In genomic region chr7:112080974-112081373, GRCh38 we compare ENCODE assay signal across 8 cellular contexts.
DNase-seq lines count a peak whose midpoint lies in the region; ATAC-seq and TF ChIP-seq lines count a peak whose summit lies in the region.

No MANE protein-coding gene starts in this region.

- H3K27ac ChIP-seq in caudate nucleus (ENCODE audit: low read depth, low read length): peak overlapping the region; percentile 65

- peak; percentile 34 for ATAC-seq in GM19324 (IDR thresholded peaks at IDR 0.05; ENCODE audit: low FRiP score, unreplicated experiment)
- peak; percentile 46 for ATAC-seq in HG03460 (IDR thresholded peaks at IDR 0.05; ENCODE audit: unreplicated experiment)

- no peaks in the 10 kb centered on the region for H3K27me3 Mint-ChIP-seq in nephron progenitor cell (ENCODE audit: low read depth, poor library complexity)

- POLR2A ChIA-PET in HEK293T (lab: Yijun Ruan, JAX): no interaction called here

- in situ Hi-C loops in GM13977 (cut with MboI; ENCODE audit: low pct_unique_long_range_greater_than_20kb, low sequenced_read_pairs, unreplicated experiment): no loop called here

- no peaks in the 10 kb centered on the region for H3K36me3 Mint-ChIP-seq in nephron progenitor cell (ENCODE audit: low read depth)

- H3K4me1 Mint-ChIP-seq in nephron progenitor cell: peaks cover 20% of the 10 kb centered on the region

- no peak for TF ChIP-seq CTCF in nephron progenitor cell (IDR thresholded peaks at IDR 0.05)
- no peak for TF ChIP-seq CTCF in GM13977 (IDR thresholded peaks at IDR 0.05; ENCODE audit: extremely low read depth, insufficient read depth, missing control alignments)

- no peaks in the 10 kb centered on the region for H3K9me3 Mint-ChIP-seq in nephron progenitor cell

- peak overlapping the region; percentile 55 for H3K27ac Mint-ChIP-seq in nephron progenitor cell

- peak in 4 of 61 donors; percentile 20 to 37 (median 24) for DNase-seq in caudate nucleus (lab: John Stamatoyannopoulos, UW)
- no peak for DNase-seq in nephron progenitor cell
- no peak for DNase-seq in GM13977 (ENCODE audit: low spot score)
- no peak for DNase-seq in activated CD8-positive, alpha-beta memory T cell treated with anti-CD3 and anti-CD28 coated beads for 24 hours
- no peak for DNase-seq in HEK293T (ENCODE audit: extremely low spot score)
- DNase-seq in AG08396 (ENCODE audit: low spot score): no peak

- CTCF ChIA-PET in HEK293T (lab: Yijun Ruan, JAX): interaction anchor here (0.7 kb wide), 1 partner anchor 378 kb away, joined by 3 read pairs; no protein-coding TSS in a partner anchor

- no peak overlapping the region for H3K4me3 Mint-ChIP-seq in nephron progenitor cell

TF ChIP-seq in HEK293T, 16 proteins besides CTCF, POLR2A, EP300 and RAD21:
- TF ChIP-seq FOXM1 (IDR thresholded peaks at IDR 0.05; ENCODE audit: borderline replicate concordance): no peak
- no peak for TF ChIP-seq TARDBP (IDR thresholded peaks at IDR 0.05)
- no peak for TF ChIP-seq HDGF (IDR thresholded peaks at IDR 0.05; ENCODE audit: borderline replicate concordance)
- TF ChIP-seq SP1 (IDR thresholded peaks at IDR 0.05): no peak
- no peak for TF ChIP-seq FOXK2 (IDR thresholded peaks at IDR 0.05)
- TF ChIP-seq ELF4 (IDR thresholded peaks at IDR 0.05): no peak
- no peak for TF ChIP-seq CTBP1 (IDR thresholded peaks at IDR 0.05; ENCODE audit: borderline replicate concordance)
- TF ChIP-seq BHLHE40 (IDR thresholded peaks at IDR 0.05; ENCODE audit: borderline replicate concordance): no peak
TF ChIP-seq in HEK293T: peak in this region for 0.
